In the genomic region with DNA sequence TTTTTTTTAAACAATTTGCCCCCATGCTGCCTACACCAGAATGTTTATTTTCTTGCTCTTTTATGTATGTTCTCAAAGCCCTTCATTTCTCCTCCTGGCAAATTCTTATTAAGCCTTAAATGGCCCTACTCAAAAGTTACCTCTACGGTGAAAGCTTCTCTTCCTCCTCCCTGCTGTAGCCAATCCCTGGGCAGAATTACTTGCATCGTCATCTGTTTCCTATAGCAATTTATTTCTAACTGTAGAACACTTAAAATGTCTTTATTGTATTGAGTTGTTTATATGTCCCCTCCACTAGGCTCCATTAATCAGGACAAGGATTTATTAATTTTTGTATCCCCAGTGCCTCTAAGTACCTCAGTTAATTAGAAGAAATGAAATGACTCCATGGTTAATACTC, we compare ENCODE assay signal across 18 cellular contexts. TPM values are rescaled to one million over a fixed set of nuclear protein-coding genes. Genes with fewer than 3 reads are reported as not detected.
DNase-seq lines count a peak whose midpoint lies in the region; ATAC-seq and TF ChIP-seq lines count a peak whose summit lies in the region.
"Had no signal": no experiment of that assay in that cellular context is flagged by ENCODE, and none has a peak within 500 bp of the region (broad histone marks: within the 10 kb centered on the region; RNA-seq: fewer than 3 reads in every experiment).

No MANE protein-coding gene starts in this region.

- peaks cover 0 to 21% (median 8%) of the 10 kb centered on the region in 3 donors for H3K4me1 ChIP-seq in gastroesophageal sphincter

- no peaks in the 10 kb centered on the region for H3K36me3 ChIP-seq in gastroesophageal sphincter
- H3K36me3 ChIP-seq: left lung, neutrophil, right atrium auricular region had no signal

- H3K9me3 ChIP-seq in gastroesophageal sphincter = no peaks in the 10 kb centered on the region
- H3K9me3 ChIP-seq: left lung, neutrophil, right atrium auricular region had no signal

- DNase-seq in ELR (ENCODE audit: low read depth) (peak; percentile 20), MV-4-11 (lab: John Stamatoyannopoulos, UW) (peak; percentile 9), retina (no peak), SHP77 (lab: John Stamatoyannopoulos, UW) (no peak)
- no peak for DNase-seq in stimulated activated CD4-positive, alpha-beta T cell treated with anti-CD3 and anti-CD28 coated beads, Interleukin-4, amount 100 ng/mL, for 24 hours
- DNase-seq: activated CD8-positive, alpha-beta T cell treated with anti-CD3 and anti-CD28 coated beads for 36 hours; activated naive CD8-positive, alpha-beta T cell treated with anti-CD3 and anti-CD28 coated beads for 36 hours; activated T-cell treated with anti-CD3 and anti-CD28 coated beads, Interleukin-2, amount 50 U/mL, for 72 hours; left lung; NCI-H446 treated with DMSO at 0.1 percent for 48 hours had no signal

- no peak for TF ChIP-seq EP300 in gastroesophageal sphincter (IDR thresholded peaks at IDR 0.05)

- TF ChIP-seq CTCF in gastroesophageal sphincter (IDR thresholded peaks at IDR 0.05) = no peak

- ATAC-seq in GM18870 (IDR thresholded peaks at IDR 0.05; ENCODE audit: unreplicated experiment) (peak; percentile 31), HG02885 (IDR thresholded peaks at IDR 0.05; ENCODE audit: poor library complexity, unreplicated experiment) (peak; percentile 57), gastroesophageal sphincter (no peak)
- ATAC-seq: activated CD8-positive, alpha-beta T cell treated with anti-CD3 and anti-CD28 coated beads for 36 hours; activated T-cell treated with anti-CD3 and anti-CD28 coated beads, Interleukin-2, amount 50 U/mL, for 72 hours; left lung had no signal

- H3K27ac ChIP-seq in gastroesophageal sphincter = no peak overlapping the region
- H3K27ac ChIP-seq: epithelial cell of prostate, left lung, neutrophil, right atrium auricular region had no signal

- 67 to 68% methylated on average over 2 of the region's 2 CpGs for WGBS in gastroesophageal sphincter (ENCODE audit: low coverage in 1 of 2), 2 donors

- TF ChIP-seq POLR2A in gastroesophageal sphincter (IDR thresholded peaks at IDR 0.05) = no peak

- H3K27me3 ChIP-seq in gastroesophageal sphincter = no peaks in the 10 kb centered on the region
- H3K27me3 ChIP-seq: right atrium auricular region had no signal

- no peak overlapping the region for H3K4me3 ChIP-seq in gastroesophageal sphincter
- H3K4me3 ChIP-seq: left lung, right atrium auricular region had no signal

RNA-seq across cellular contexts. Expression of gene RAD51AP2, which starts 2.5 kb away (rescaled TPM):
- total RNA-seq in gastroesophageal sphincter = under 1 TPM in 1 of 4 donors, not detected in 3; 0.13 TPM
- total RNA-seq: activated CD8-positive, alpha-beta T cell treated with anti-CD3 and anti-CD28 coated beads for 36 hours; activated naive CD8-positive, alpha-beta T cell treated with anti-CD3 and anti-CD28 coated beads for 36 hours; activated T-cell treated with anti-CD3 and anti-CD28 coated beads, Interleukin-2, amount 50 U/mL, for 72 hours; mucosa of gallbladder; subcutaneous adipose tissue had no signal

RNA-seq across cellular contexts. Expression of gene VSNL1, which starts 19.7 kb away (rescaled TPM):
- total RNA-seq in gastroesophageal sphincter = 1 to 10 TPM in 1 of 4 donors, under 1 TPM in 3; 0.40 to 5.2 (median 0.76) TPM
- total RNA-seq: activated CD8-positive, alpha-beta T cell treated with anti-CD3 and anti-CD28 coated beads for 36 hours; activated naive CD8-positive, alpha-beta T cell treated with anti-CD3 and anti-CD28 coated beads for 36 hours; activated T-cell treated with anti-CD3 and anti-CD28 coated beads, Interleukin-2, amount 50 U/mL, for 72 hours; subcutaneous adipose tissue had no signal

Comparison
In these comparisons a context has a peak if more than half of its experiments do, and no peak if none do; other contexts are left out.
1. DNase-seq: peak in ELR (single experiment) and MV-4-11 (single experiment); none in retina (single experiment), stimulated activated CD4-positive, alpha-beta T cell treated with anti-CD3 and anti-CD28 coated beads, Interleukin-4, amount 100 ng/mL, for 24 hours (single experiment) and SHP77 (0 of 2).